In the genomic region with DNA sequence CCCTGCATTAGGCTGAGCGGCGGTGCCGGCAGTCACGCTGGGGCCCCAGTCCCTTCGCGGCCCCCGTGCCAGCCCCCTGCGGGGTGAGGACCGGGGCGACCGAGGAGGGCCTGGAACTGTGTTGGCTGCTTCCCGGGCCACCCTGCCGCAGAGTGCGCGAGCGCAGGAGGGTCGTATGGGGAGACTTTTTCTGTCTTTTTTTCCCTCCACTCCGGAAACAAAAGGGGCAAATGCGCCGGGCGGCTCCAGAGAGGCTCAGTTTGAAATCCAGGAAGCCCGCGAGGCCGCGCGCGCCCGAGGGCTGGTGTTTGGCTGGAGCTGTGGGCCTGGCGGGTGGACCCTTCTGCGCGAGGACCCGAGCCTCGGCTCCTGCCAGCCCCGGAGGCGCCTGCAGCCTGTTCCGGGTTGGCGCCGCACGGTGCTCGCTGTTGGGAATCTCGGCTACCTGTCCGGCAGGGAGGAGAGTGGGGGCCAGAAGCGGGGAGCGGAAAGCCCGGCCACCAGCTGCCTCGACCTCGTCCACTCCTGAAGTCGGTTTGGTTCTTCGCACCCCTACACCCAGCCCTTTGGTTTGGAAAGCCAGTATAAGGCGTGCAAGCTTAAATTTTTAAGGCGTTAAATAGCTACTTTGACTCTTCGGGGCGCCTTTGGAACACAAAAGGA, we compare ENCODE assay signal across 8 cellular contexts. TPM values are rescaled to one million over a fixed set of nuclear protein-coding genes. Genes with fewer than 3 reads are reported as not detected.
DNase-seq lines count a peak whose midpoint lies in the region; ATAC-seq and TF ChIP-seq lines count a peak whose summit lies in the region.

No MANE protein-coding gene starts in this region.

- no peak overlapping the region for H3K4me2 ChIP-seq in OCI-LY7 (ENCODE audit: low read length)

- H4K20me1 ChIP-seq in OCI-LY7 (ENCODE audit: insufficient read depth, low read length) = no peaks in the 10 kb centered on the region

- no peaks in the 10 kb centered on the region for H3K9me3 ChIP-seq in OCI-LY7 (ENCODE audit: low read length)

- no peak overlapping the region for H3K4me3 ChIP-seq in OCI-LY7 (ENCODE audit: low read depth, low read length, poor library complexity, severe bottlenecking)

- no peaks in the 10 kb centered on the region for H3K36me3 Mint-ChIP-seq in immature natural killer cell

- CTCF ChIA-PET in OCI-LY7 (lab: Charles Lee; ENCODE audit: unreplicated experiment) = no interaction called here

- intact Hi-C loops in OCI-LY7 (cut with micrococcal nuclease; ENCODE audit: unreplicated experiment) = no loop called here

- H3K27me3 Mint-ChIP-seq in immature natural killer cell (ENCODE audit: low read depth in 3 of 3) = peaks cover 2 to 18% (median 5%) of the 10 kb centered on the region in 3 donors

- H3K27ac Mint-ChIP-seq in immature natural killer cell = peak overlapping the region; percentile 93 to 99 (median 97)

- no peak overlapping the region for H3K27ac ChIP-seq in OCI-LY7 (ENCODE audit: low read depth, low read length, poor library complexity, severe bottlenecking)

- POLR2A ChIA-PET in OCI-LY7 (lab: Charles Lee) = interaction anchor here (0.6 kb wide), 1 partner anchor 76 kb away, joined by 3 read pairs; no protein-coding TSS in a partner anchor

- DNase-seq in CD1c-positive myeloid dendritic cell (ENCODE audit: extremely low spot score) = peak; percentile 17
- DNase-seq in KBM-7 = peak; percentile 43
- DNase-seq in astrocyte of the hippocampus (ENCODE audit: low read depth, low spot score) = peak; percentile 66
- peak; percentile 38 to 46 (median 41) for DNase-seq in immature natural killer cell
- DNase-seq in stimulated activated CD8-positive, alpha-beta memory T cell treated with anti-CD3 and anti-CD28 coated beads, Interleukin-4, amount 100 ng/mL, for 48 hours = peak; percentile 35
- DNase-seq in effector CD8-positive, alpha-beta T cell (lab: John Stamatoyannopoulos, UW) = no peak
- DNase-seq in OCI-LY7 (ENCODE audit: low spot score) = no peak

- in situ Hi-C loops in KBM-7 (cut with MboI; ENCODE audit: low pct_unique_long_range_greater_than_20kb, low sequenced_read_pairs) = no loop called here

- H3K36me3 ChIP-seq in OCI-LY7 (ENCODE audit: insufficient read depth, low read length) = no peaks in the 10 kb centered on the region

- peak overlapping the region; percentile 91 to 97 (median 95) for H3K4me3 Mint-ChIP-seq in immature natural killer cell

- no TSS peak for BruUV-seq in OCI-LY7 (replicated peaks; lab: Mats Ljungman, UMichigan)

- no peaks in the 10 kb centered on the region for H3K9me2 ChIP-seq in OCI-LY7 (ENCODE audit: insufficient read depth, low read length)

- peaks cover 0 to 1% (median 0%) of the 10 kb centered on the region in 6 donors for H3K9me3 Mint-ChIP-seq in immature natural killer cell

- no peak overlapping the region for H2AFZ ChIP-seq in OCI-LY7 (ENCODE audit: low read length)

- no peaks in the 10 kb centered on the region for H3K4me1 ChIP-seq in OCI-LY7 (ENCODE audit: insufficient read depth, low read length, poor library complexity, severe bottlenecking)

- ATAC-seq in HG03175 (IDR thresholded peaks at IDR 0.05; ENCODE audit: unreplicated experiment) = no peak

- H3K4me1 Mint-ChIP-seq in immature natural killer cell = peaks cover 62 to 64% of the 10 kb centered on the region in 2 donors

- H3K79me2 ChIP-seq in OCI-LY7 (ENCODE audit: insufficient read depth, low read depth, low read length) = no peaks in the 10 kb centered on the region

- TF ChIP-seq CTCF in OCI-LY7 (conservative IDR thresholded peaks at IDR 0.05; ENCODE audit: low read length) = no peak

RNA-seq across cellular contexts. Expression of a gene that starts 0.7 kb away (rescaled TPM):
- polyA plus RNA-seq in immature natural killer cell = 100 to 1,000 TPM in 1 of 3 donors, 10 to 100 TPM in 2; 36.8 to 216 (median 71.4) TPM
- total RNA-seq in OCI-LY7 (2014; rRNA removed; shearing (Covaris generic)) = not detected in 2 replicates
- not detected in 2 replicates for total RNA-seq in OCI-LY7 (2022)

Comparison
In these comparisons a context has a peak if more than half of its experiments do, and no peak if none do; other contexts are left out.
1. DNase-seq: peak in CD1c-positive myeloid dendritic cell (single experiment), KBM-7 (single experiment), astrocyte of the hippocampus (single experiment), immature natural killer cell (3 of 3) and stimulated activated CD8-positive, alpha-beta memory T cell treated with anti-CD3 and anti-CD28 coated beads, Interleukin-4, amount 100 ng/mL, for 48 hours (single experiment); none in effector CD8-positive, alpha-beta T cell (single experiment) and OCI-LY7 (single experiment).